ENCODE assay signal across 1 cellular context in the genomic region with DNA sequence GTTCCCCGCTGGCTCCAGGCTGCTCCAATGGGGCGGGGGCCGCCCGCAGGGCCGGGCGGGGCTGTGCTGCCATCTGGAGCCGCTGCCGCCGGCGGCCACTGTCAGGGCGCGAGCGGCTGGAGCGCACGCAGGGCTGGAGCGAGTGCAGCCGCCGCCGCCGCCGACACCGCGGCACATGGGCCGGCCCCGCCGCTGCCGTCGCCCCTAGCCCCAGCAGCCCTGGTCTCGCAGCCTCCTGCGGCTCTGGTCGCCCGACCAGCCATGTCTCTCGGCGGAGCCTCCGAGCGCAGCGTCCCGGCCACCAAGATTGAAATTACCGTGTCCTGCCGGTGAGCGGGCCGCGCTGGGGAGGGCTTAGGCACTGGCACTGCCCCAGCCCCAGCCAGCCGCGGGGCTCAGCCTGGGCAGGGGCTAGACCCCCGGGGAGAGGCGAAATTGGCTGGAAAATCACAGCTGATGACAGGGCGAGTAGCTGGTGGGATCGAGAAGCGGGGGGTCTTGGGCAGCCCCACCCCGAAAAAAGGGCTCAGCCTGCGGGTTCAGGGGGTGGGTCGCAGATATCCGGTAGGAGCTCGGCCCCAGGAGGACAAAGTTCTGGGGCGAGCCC.
A peak's percentile ranks its signal among the peaks of the same experiment; 100 is the strongest.
TF ChIP-seq lines count a peak whose summit lies in the region.

CPNE9 (plus strand) TSS at position 98 of the 607 bp plus-strand sequence; CDS start at position 262, 164 bp downstream.

TF ChIP-seq in SK-N-SH, 30 proteins besides CTCF, POLR2A, EP300 and RAD21 (continued from another document):
- TF ChIP-seq REST (IDR thresholded peaks at IDR 0.05; ENCODE audit: low read depth, low read length) (0 out of 2 replicates have a peak, but pooled peaks have one; percentile 1), MEF2A (IDR thresholded peaks at IDR 0.05; ENCODE audit: borderline replicate concordance, low read depth) (no peak)
TF ChIP-seq in SK-N-SH: peak in this region for 2.
